1 cellular context compared by ENCODE assay signal in genomic region chr10:102395677-102396197, GRCh38.
TF ChIP-seq lines count a peak whose summit lies in the region.

NFKB2 (plus strand) TSS chr10:102395705; CDS start chr10:102395960, 255 bp downstream.

TF ChIP-seq in WTC11, 78 proteins besides CTCF, POLR2A, EP300 and RAD21 (continued from another document):
- TF ChIP-seq, protein P1, sequence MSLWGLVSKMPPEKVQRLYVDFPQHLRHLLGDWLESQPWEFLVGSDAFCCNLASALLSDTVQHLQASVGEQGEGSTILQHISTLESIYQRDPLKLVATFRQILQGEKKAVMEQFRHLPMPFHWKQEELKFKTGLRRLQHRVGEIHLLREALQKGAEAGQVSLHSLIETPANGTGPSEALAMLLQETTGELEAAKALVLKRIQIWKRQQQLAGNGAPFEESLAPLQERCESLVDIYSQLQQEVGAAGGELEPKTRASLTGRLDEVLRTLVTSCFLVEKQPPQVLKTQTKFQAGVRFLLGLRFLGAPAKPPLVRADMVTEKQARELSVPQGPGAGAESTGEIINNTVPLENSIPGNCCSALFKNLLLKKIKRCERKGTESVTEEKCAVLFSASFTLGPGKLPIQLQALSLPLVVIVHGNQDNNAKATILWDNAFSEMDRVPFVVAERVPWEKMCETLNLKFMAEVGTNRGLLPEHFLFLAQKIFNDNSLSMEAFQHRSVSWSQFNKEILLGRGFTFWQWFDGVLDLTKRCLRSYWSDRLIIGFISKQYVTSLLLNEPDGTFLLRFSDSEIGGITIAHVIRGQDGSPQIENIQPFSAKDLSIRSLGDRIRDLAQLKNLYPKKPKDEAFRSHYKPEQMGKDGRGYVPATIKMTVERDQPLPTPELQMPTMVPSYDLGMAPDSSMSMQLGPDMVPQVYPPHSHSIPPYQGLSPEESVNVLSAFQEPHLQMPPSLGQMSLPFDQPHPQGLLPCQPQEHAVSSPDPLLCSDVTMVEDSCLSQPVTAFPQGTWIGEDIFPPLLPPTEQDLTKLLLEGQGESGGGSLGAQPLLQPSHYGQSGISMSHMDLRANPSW (CRISPR knock-in tag; conservative IDR thresholded peaks at IDR 0.05; ENCODE audit: low read depth): no peak
- no peak for TF ChIP-seq GABPB1 (CRISPR knock-in tag; IDR thresholded peaks at IDR 0.05)
- no peak for TF ChIP-seq SMAD3 (CRISPR knock-in tag; IDR thresholded peaks at IDR 0.05; ENCODE audit: borderline replicate concordance)
- TF ChIP-seq ZNF396 (CRISPR knock-in tag; IDR thresholded peaks at IDR 0.05; ENCODE audit: borderline replicate concordance): no peak
- TF ChIP-seq ZMAT4 (CRISPR knock-in tag; IDR thresholded peaks at IDR 0.05): no peak
TF ChIP-seq in WTC11: peak in this region for 0.
